ENCODE assay signal across 8 cellular contexts in the genomic region with DNA sequence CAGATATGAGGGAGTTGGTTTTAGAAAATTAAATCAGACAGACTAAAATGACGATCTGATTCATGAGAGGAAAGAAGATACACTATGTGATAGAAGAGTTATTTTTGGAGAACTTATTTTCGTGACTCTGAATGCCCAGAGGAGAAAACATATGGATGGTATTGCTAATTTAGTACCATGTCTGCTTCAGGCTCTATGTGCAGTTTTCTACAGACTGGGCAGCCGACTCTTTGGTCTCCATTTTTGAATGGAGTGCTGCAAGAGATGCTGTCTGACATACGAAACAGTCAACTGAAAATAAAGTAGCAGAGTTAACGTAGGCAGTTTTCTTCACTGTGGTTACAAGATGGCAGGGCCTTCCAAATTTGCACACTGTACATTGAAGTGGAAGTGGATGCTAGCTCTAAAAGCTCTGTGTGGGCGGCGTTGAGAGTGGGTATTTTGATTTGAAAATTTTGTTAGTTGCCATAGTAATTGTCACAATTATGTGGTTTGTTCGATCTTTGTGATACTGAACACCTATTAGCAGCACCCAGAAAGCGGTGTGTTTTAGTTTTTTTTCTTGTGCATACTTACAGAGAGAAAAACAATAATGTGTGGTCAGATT.
A peak's percentile ranks its signal among the peaks of the same experiment; 100 is the strongest.
DNase-seq lines count a peak whose midpoint lies in the region; ATAC-seq and TF ChIP-seq lines count a peak whose summit lies in the region.

No MANE protein-coding gene starts in this region.

- 85% methylated on average over 9 of the region's 9 CpGs for WGBS in hepatocyte (ENCODE audit: low lambda C conversion rate, missing lambda C conversion rate)

- H3K27me3 ChIP-seq in hepatocyte, result no peaks in the 10 kb centered on the region

- peak; percentile 50 to 59 (median 52) for DNase-seq in stimulated activated CD4-positive, alpha-beta T cell treated with anti-CD3 and anti-CD28 coated beads, Interleukin-12 subunit alpha, Interleukin-12 subunit beta, amount 100 ng/mL, for 48 hours (ENCODE audit: low read depth in 2 of 3, low spot score in 1 of 3)
- no peak for DNase-seq in stimulated activated CD4-positive, alpha-beta T cell treated with anti-CD3 and anti-CD28 coated beads, Interleukin-12 subunit alpha, Interleukin-12 subunit beta, amount 100 ng/mL, for 4 hours
- DNase-seq in activated CD8-positive, alpha-beta memory T cell treated with anti-CD3 and anti-CD28 coated beads for 1 hour (ENCODE audit: extremely low read depth in 1 of 2, low read depth in 1 of 2), result peak; percentile 19 to 54
- DNase-seq in hepatocyte (ENCODE audit: low spot score), result no peak
- peak; percentile 65 for DNase-seq in stimulated activated naive B cell treated with anti-CD40 and anti-IgM and Interleukin-4, amounts not matched to agents 10 μg/mL and 1 μg/mL and 100 μg/mL, for 72 hours
- no peak for DNase-seq in DMS 273 treated with DMSO at 0.1 percent for 48 hours (lab: John Stamatoyannopoulos, UW)
- no peak for DNase-seq in DMS114 treated with DMSO at 0.1 percent for 48 hours (lab: John Stamatoyannopoulos, UW; ENCODE audit: unreplicated experiment)

- ATAC-seq in HG03457 (IDR thresholded peaks at IDR 0.05; ENCODE audit: unreplicated experiment), result peak; percentile 53
- peak; percentile 83 for ATAC-seq in stimulated activated naive B cell treated with anti-CD40 and anti-IgM and Interleukin-4, amounts not matched to agents 10 μg/mL and 1 μg/mL and 100 μg/mL, for 72 hours (replicated peaks)

- H3K4me3 ChIP-seq in hepatocyte, result no peak overlapping the region

- no peaks in the 10 kb centered on the region for H3K79me2 ChIP-seq in hepatocyte

- peak overlapping the region; percentile 75 to 81 for H3K4me3 Mint-ChIP-seq in stimulated activated naive B cell treated with anti-CD40 and anti-IgM and Interleukin-4, amounts not matched to agents 10 μg/mL and 1 μg/mL and 100 μg/mL, for 72 hours

- H3K4me1 Mint-ChIP-seq in stimulated activated naive B cell treated with anti-CD40 and anti-IgM and Interleukin-4, amounts not matched to agents 10 μg/mL and 1 μg/mL and 100 μg/mL, for 72 hours, result peaks cover 40 to 63% of the 10 kb centered on the region in 2 donors

- no peak for TF ChIP-seq CTCF in hepatocyte (IDR thresholded peaks at IDR 0.05; ENCODE audit: poor library complexity)

- no peaks in the 10 kb centered on the region for H4K20me1 ChIP-seq in hepatocyte (ENCODE audit: insufficient read depth, poor library complexity, severe bottlenecking)

- H3K9me3 ChIP-seq in hepatocyte (ENCODE audit: low read depth), result no peaks in the 10 kb centered on the region

- H3K36me3 Mint-ChIP-seq in stimulated activated naive B cell treated with anti-CD40 and anti-IgM and Interleukin-4, amounts not matched to agents 10 μg/mL and 1 μg/mL and 100 μg/mL, for 72 hours, result peaks cover 4 to 5% of the 10 kb centered on the region in 2 donors

- no peaks in the 10 kb centered on the region for H3K36me3 ChIP-seq in hepatocyte (replicated peaks; ENCODE audit: insufficient read depth, low read depth)

- no peaks in the 10 kb centered on the region for H3K4me1 ChIP-seq in hepatocyte (ENCODE audit: insufficient read depth)

- peak overlapping the region; percentile 4 for H2AFZ ChIP-seq in hepatocyte

- no peaks in the 10 kb centered on the region for H3K27me3 Mint-ChIP-seq in stimulated activated naive B cell treated with anti-CD40 and anti-IgM and Interleukin-4, amounts not matched to agents 10 μg/mL and 1 μg/mL and 100 μg/mL, for 72 hours

- H3K9me3 Mint-ChIP-seq in stimulated activated naive B cell treated with anti-CD40 and anti-IgM and Interleukin-4, amounts not matched to agents 10 μg/mL and 1 μg/mL and 100 μg/mL, for 72 hours, result peaks cover 3 to 6% of the 10 kb centered on the region in 2 donors

- H3K27ac Mint-ChIP-seq in stimulated activated naive B cell treated with anti-CD40 and anti-IgM and Interleukin-4, amounts not matched to agents 10 μg/mL and 1 μg/mL and 100 μg/mL, for 72 hours, result peak overlapping the region; percentile 98

- peak overlapping the region; percentile 1 for H3K4me2 ChIP-seq in hepatocyte

- H3K27ac ChIP-seq in hepatocyte, result peak overlapping the region; percentile 2

- H3K9me2 ChIP-seq in hepatocyte (replicated peaks; ENCODE audit: insufficient read depth), result no peaks in the 10 kb centered on the region

Comparison
In these comparisons a context has a peak if more than half of its experiments do, and no peak if none do; other contexts are left out.
1. DNase-seq: peak in stimulated activated CD4-positive, alpha-beta T cell treated with anti-CD3 and anti-CD28 coated beads, Interleukin-12 subunit alpha, Interleukin-12 subunit beta, amount 100 ng/mL, for 48 hours (3 of 3), activated CD8-positive, alpha-beta memory T cell treated with anti-CD3 and anti-CD28 coated beads for 1 hour (2 of 2) and stimulated activated naive B cell treated with anti-CD40 and anti-IgM and Interleukin-4, amounts not matched to agents 10 μg/mL and 1 μg/mL and 100 μg/mL, for 72 hours (single experiment); none in stimulated activated CD4-positive, alpha-beta T cell treated with anti-CD3 and anti-CD28 coated beads, Interleukin-12 subunit alpha, Interleukin-12 subunit beta, amount 100 ng/mL, for 4 hours (single experiment), hepatocyte (single experiment), DMS 273 treated with DMSO at 0.1 percent for 48 hours (single experiment) and DMS114 treated with DMSO at 0.1 percent for 48 hours (single experiment).